Comparison of ENCODE assay signal across 1 cellular context in the genomic region with DNA sequence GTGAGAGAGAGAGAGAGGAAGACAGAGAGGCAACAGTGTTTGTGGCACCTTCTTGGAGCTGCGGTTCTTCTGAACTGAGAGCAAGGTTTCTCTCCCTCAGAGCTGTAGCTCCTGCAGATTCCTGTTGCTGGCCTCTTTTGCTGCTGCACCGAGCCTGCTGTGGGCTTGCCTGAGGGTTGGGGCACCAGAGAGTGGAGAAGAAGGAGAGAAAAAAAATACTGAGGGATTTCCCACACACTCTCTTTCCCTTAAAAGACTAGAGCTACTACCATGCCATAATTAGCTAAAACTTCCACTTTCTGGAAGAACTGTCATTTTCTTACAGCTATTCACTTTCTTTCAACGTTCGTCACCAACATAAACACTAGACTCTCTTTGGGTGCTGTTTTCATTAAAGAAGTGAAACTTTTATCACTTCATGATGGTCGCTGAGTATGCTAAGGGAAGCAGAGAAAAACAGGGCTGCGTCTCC.
TF ChIP-seq lines count a peak whose summit lies in the region.

No MANE protein-coding gene starts in this region.

TF ChIP-seq in WTC11, 78 proteins besides CTCF, POLR2A, EP300 and RAD21 (continued from another document):
- TF ChIP-seq ZNF425 (CRISPR knock-in tag; conservative IDR thresholded peaks at IDR 0.05), result no peak
- TF ChIP-seq, protein P1, sequence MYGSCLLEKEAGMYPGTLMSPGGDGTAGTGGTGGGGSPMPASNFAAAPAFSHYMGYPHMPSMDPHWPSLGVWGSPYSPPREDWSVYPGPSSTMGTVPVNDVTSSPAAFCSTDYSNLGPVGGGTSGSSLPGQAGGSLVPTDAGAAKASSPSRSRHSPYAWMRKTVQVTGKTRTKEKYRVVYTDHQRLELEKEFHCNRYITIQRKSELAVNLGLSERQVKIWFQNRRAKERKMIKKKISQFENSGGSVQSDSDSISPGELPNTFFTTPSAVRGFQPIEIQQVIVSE (CRISPR knock-in tag; IDR thresholded peaks at IDR 0.05; ENCODE audit: borderline replicate concordance), result no peak
- no peak for TF ChIP-seq ETV6 (CRISPR knock-in tag; IDR thresholded peaks at IDR 0.05)
- TF ChIP-seq, protein P2, sequence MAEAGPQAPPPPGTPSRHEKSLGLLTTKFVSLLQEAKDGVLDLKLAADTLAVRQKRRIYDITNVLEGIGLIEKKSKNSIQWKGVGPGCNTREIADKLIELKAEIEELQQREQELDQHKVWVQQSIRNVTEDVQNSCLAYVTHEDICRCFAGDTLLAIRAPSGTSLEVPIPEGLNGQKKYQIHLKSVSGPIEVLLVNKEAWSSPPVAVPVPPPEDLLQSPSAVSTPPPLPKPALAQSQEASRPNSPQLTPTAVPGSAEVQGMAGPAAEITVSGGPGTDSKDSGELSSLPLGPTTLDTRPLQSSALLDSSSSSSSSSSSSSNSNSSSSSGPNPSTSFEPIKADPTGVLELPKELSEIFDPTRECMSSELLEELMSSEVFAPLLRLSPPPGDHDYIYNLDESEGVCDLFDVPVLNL (CRISPR knock-in tag; IDR thresholded peaks at IDR 0.05; ENCODE audit: borderline replicate concordance, low read depth), result no peak
- no peak for TF ChIP-seq CREM (CRISPR knock-in tag; IDR thresholded peaks at IDR 0.05)
- TF ChIP-seq AFF4 (CRISPR knock-in tag; IDR thresholded peaks at IDR 0.05; ENCODE audit: borderline replicate concordance), result no peak
- TF ChIP-seq IRF1 (CRISPR knock-in tag; IDR thresholded peaks at IDR 0.05), result no peak
- TF ChIP-seq, protein P3, sequence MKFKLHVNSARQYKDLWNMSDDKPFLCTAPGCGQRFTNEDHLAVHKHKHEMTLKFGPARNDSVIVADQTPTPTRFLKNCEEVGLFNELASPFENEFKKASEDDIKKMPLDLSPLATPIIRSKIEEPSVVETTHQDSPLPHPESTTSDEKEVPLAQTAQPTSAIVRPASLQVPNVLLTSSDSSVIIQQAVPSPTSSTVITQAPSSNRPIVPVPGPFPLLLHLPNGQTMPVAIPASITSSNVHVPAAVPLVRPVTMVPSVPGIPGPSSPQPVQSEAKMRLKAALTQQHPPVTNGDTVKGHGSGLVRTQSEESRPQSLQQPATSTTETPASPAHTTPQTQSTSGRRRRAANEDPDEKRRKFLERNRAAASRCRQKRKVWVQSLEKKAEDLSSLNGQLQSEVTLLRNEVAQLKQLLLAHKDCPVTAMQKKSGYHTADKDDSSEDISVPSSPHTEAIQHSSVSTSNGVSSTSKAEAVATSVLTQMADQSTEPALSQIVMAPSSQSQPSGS (CRISPR knock-in tag; IDR thresholded peaks at IDR 0.05; ENCODE audit: borderline replicate concordance, low read depth), result no peak
